8 cellular contexts compared by ENCODE assay signal in genomic region chr6:125906158-125906998, GRCh38. TPM values are rescaled to one million over a fixed set of nuclear protein-coding genes. Genes with fewer than 3 reads are reported as not detected.
DNase-seq lines count a peak whose midpoint lies in the region; ATAC-seq and TF ChIP-seq lines count a peak whose summit lies in the region.

No MANE protein-coding gene starts in this region.

- peaks cover 9% of the 10 kb centered on the region for H3K4me1 ChIP-seq in foreskin keratinocyte

- peak; percentile 80 for TF ChIP-seq CTCF in foreskin keratinocyte (conservative IDR thresholded peaks at IDR 0.05)

- ATAC-seq in foreskin keratinocyte (peak; percentile 19), HG03442 (IDR thresholded peaks at IDR 0.05; ENCODE audit: unreplicated experiment) (no peak)

- peak; percentile 0 for DNase-seq in NCI-H510A treated with DMSO at 0.1 percent for 48 hours (lab: John Stamatoyannopoulos, UW)
- DNase-seq in NCI-H510A (lab: John Stamatoyannopoulos, UW), result no peak
- peak; percentile 58 for DNase-seq in NCI-H146 treated with DMSO at 0.1 percent for 48 hours (lab: John Stamatoyannopoulos, UW; ENCODE audit: unreplicated experiment)
- peak; percentile 41 for DNase-seq in activated T-cell treated with anti-CD3 and anti-CD28 coated beads for 4 hours
- DNase-seq in foreskin keratinocyte, result no peak
- peak in 2 of 3 donors; percentile 40 to 62 for DNase-seq in stimulated activated CD4-positive, alpha-beta T cell treated with anti-CD3 and anti-CD28 coated beads, Interleukin-12 subunit alpha, Interleukin-12 subunit beta, amount 100 ng/mL, for 48 hours (ENCODE audit: low read depth in 2 of 3, low spot score in 1 of 3)
- DNase-seq in HPDE6-E6E7 (ENCODE audit: extremely low spot score), result no peak

- H3K27ac ChIP-seq in foreskin keratinocyte, result no peak overlapping the region

- H3K27me3 ChIP-seq in foreskin keratinocyte, result no peaks in the 10 kb centered on the region

RNA-seq across cellular contexts. Expression of gene HINT3, which starts 50.2 kb away (rescaled TPM):
- 9.7 and 10.0 TPM in 2 replicates for total RNA-seq in foreskin keratinocyte
- polyA plus RNA-seq in foreskin keratinocyte, result 4.5 and 5.5 TPM in 2 replicates

Comparison
In these comparisons a context has a peak if more than half of its experiments do, and no peak if none do; other contexts are left out.
1. DNase-seq: peak in NCI-H510A treated with DMSO at 0.1 percent for 48 hours (single experiment), NCI-H146 treated with DMSO at 0.1 percent for 48 hours (single experiment), activated T-cell treated with anti-CD3 and anti-CD28 coated beads for 4 hours (single experiment) and stimulated activated CD4-positive, alpha-beta T cell treated with anti-CD3 and anti-CD28 coated beads, Interleukin-12 subunit alpha, Interleukin-12 subunit beta, amount 100 ng/mL, for 48 hours (2 of 3); none in NCI-H510A (single experiment), foreskin keratinocyte (0 of 2) and HPDE6-E6E7 (single experiment).